ENCODE assay signal across 1 cellular context in genomic region chr1:247638781-247639180, GRCh38.
TF ChIP-seq lines count a peak whose summit lies in the region.

No MANE protein-coding gene starts in this region.

TF ChIP-seq in K562, 482 proteins besides CTCF, POLR2A, EP300 and RAD21:
- peak; percentile 41; the same call in 1 of the 2 replicates for TF ChIP-seq ZNF512 (tag; IDR thresholded peaks at IDR 0.05)
- TF ChIP-seq, protein P1, sequence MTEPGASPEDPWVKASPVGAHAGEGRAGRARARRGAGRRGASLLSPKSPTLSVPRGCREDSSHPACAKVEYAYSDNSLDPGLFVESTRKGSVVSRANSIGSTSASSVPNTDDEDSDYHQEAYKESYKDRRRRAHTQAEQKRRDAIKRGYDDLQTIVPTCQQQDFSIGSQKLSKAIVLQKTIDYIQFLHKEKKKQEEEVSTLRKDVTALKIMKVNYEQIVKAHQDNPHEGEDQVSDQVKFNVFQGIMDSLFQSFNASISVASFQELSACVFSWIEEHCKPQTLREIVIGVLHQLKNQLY (CRISPR knock-in tag; conservative IDR thresholded peaks at IDR 0.05) = no peak
TF ChIP-seq in K562: peak in this region for 1.
